In the genomic region with DNA sequence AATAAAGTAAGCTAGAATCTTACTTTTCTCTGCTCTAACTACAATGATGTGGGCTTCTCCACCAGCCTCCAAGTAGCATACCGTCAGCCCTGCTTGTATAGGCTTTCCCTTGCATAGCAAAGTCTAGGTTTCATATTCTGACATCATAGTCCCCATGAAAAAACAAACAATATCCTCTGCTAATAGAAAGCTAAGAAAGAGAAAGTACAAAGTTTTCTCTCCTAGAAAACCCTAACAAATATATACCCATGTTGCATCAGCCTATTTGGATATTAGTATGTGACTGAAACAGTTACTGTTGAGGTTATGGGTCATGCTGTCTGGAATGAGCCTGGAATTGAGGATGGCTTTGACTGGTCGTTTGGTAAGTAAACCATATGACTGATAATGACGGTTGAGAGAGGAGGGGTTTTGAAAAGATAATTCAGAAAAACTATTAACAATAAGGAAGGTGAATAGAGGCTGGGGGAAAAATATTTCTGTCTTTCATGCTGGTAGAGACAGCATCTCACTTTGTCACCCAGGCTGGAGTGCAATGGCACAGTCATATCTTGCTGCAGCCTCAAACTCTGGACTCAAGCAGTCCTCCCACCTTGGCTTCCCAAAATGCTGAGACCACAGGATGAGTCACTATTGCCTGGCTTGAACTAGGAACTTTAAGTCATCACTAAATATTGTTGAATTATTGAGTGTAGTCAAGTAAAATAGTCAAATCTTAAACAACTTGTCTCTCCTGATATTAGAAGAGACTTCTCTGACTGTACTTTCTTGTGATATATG, we compare ENCODE assay signal across 17 cellular contexts.
DNase-seq lines count a peak whose midpoint lies in the region; ATAC-seq and TF ChIP-seq lines count a peak whose summit lies in the region.
"Had no signal": no experiment of that assay in that cellular context is flagged by ENCODE, and none has a peak within 500 bp of the region (broad histone marks: within the 10 kb centered on the region; RNA-seq: fewer than 3 reads in every experiment).

No MANE protein-coding gene starts in this region.

- H3K4me3 Mint-ChIP-seq in activated CD8-positive, alpha-beta T cell treated with anti-CD3 and anti-CD28 coated beads for 36 hours = no peak overlapping the region
- H3K4me3 Mint-ChIP-seq: T-helper 1 cell treated with Interleukin-12 subunit alpha and Interleukin-12 subunit beta and Interleukin-4 antibody, amounts not matched to agents 30 μg/mL and 1 μg/mL, for 36 hours had no signal

- CTCF ChIA-PET in activated CD8-positive, alpha-beta T cell treated with anti-CD3 and anti-CD28 coated beads for 36 hours (lab: Charles Lee) = no interaction called here

- POLR2A ChIA-PET in activated CD8-positive, alpha-beta T cell treated with anti-CD3 and anti-CD28 coated beads for 36 hours (lab: Charles Lee) = no interaction called here

- peaks cover 1% of the 10 kb centered on the region for H3K9me3 Mint-ChIP-seq in activated CD8-positive, alpha-beta T cell treated with anti-CD3 and anti-CD28 coated beads for 36 hours
- H3K9me3 Mint-ChIP-seq: T-helper 1 cell treated with Interleukin-12 subunit alpha and Interleukin-12 subunit beta and Interleukin-4 antibody, amounts not matched to agents 30 μg/mL and 1 μg/mL, for 36 hours had no signal

- TF ChIP-seq CTCF in activated CD8-positive, alpha-beta T cell treated with anti-CD3 and anti-CD28 coated beads for 36 hours (IDR thresholded peaks at IDR 0.05) = no peak

- no peaks in the 10 kb centered on the region for H3K9me3 ChIP-seq in mesenchymal stem cell (ENCODE audit: control insufficient read depth, low read length)
- H3K9me3 ChIP-seq: ovary had no signal

- no peak overlapping the region for H2BK120ac ChIP-seq in mesenchymal stem cell (ENCODE audit: low read depth, low read length)

- intact Hi-C loops in left colon (cut with DNase I, micrococcal nuclease) = loop anchor here in 1 of 2 donors (10.0 kb wide), 1 partner anchor 1187 kb away; no protein-coding TSS in a partner anchor
- intact Hi-C loops in activated CD8-positive, alpha-beta T cell treated with anti-CD3 and anti-CD28 coated beads for 36 hours (cut with micrococcal nuclease) = no loop called here

- no peak overlapping the region for H3K9ac ChIP-seq in mesenchymal stem cell (ENCODE audit: low read length)

- H3K4me3 ChIP-seq in mesenchymal stem cell (ENCODE audit: insufficient read depth in 1 of 2, low read depth in 1 of 2, low read length in 2 of 2) = no peak overlapping the region
- H3K4me3 ChIP-seq: ovary had no signal

- no peak overlapping the region for H3K4ac ChIP-seq in mesenchymal stem cell (ENCODE audit: low read depth in 1 of 2, low read length in 2 of 2)

- H3K18ac ChIP-seq in mesenchymal stem cell (ENCODE audit: low read depth in 1 of 2, low read length in 2 of 2) = no peak overlapping the region

- no peaks in the 10 kb centered on the region for H3K4me1 ChIP-seq in mesenchymal stem cell (ENCODE audit: control insufficient read depth, insufficient read depth, low read depth, low read length)

- no peak overlapping the region for H4K8ac ChIP-seq in mesenchymal stem cell (ENCODE audit: low read length)

- no peak overlapping the region for H4K91ac ChIP-seq in mesenchymal stem cell (ENCODE audit: low read length)

- no peak overlapping the region for H3K27ac ChIP-seq in mesenchymal stem cell (ENCODE audit: low read length, poor library complexity, severe bottlenecking)
- H3K27ac ChIP-seq: ovary had no signal

- H3K4me1 Mint-ChIP-seq in activated CD8-positive, alpha-beta T cell treated with anti-CD3 and anti-CD28 coated beads for 36 hours (ENCODE audit: low read depth) = no peaks in the 10 kb centered on the region

- H2BK12ac ChIP-seq in mesenchymal stem cell (ENCODE audit: low read length in 2 of 2) = no peak overlapping the region

- DNase-seq in H4 (ENCODE audit: low spot score) (peak; percentile 45), MV-4-11 (lab: John Stamatoyannopoulos, UW) (peak; percentile 85), astrocyte of the hippocampus (ENCODE audit: low read depth, low spot score) (peak; percentile 48), mesenchymal stem cell (peak; percentile 65), left colon (no peak), RPMI8226 (no peak)
- no peak for DNase-seq in activated CD8-positive, alpha-beta T cell treated with anti-CD3 and anti-CD28 coated beads for 36 hours
- DNase-seq: activated CD8-positive, alpha-beta memory T cell treated with anti-CD3 and anti-CD28 coated beads, Interleukin-2, amount 50 U/mL, for 4 hours; activated effector memory CD4-positive, alpha-beta T cell treated with anti-CD3 and anti-CD28 coated beads, Interleukin-2, amount 50 U/mL, for 16 hours; amniotic stem cell; GF-D8; NCI-H1105 treated with DMSO at 0.1 percent for 48 hours; ovary; stimulated activated CD4-positive, alpha-beta T cell treated with anti-CD3 and anti-CD28 coated beads, Interleukin-2, amount 100 ng/mL, for 48 hours had no signal

- no peaks in the 10 kb centered on the region for H3K79me1 ChIP-seq in mesenchymal stem cell (replicated peaks; ENCODE audit: low read length, poor library complexity, severe bottlenecking)

- 52% methylated on average over 2 of the region's 3 CpGs for WGBS in mesenchymal stem cell

- no peak overlapping the region for H2BK5ac ChIP-seq in mesenchymal stem cell (ENCODE audit: low read depth, low read length, poor library complexity, severe bottlenecking)

- H3K14ac ChIP-seq in mesenchymal stem cell (ENCODE audit: low read length in 2 of 2) = no peak overlapping the region

- no peak overlapping the region for H3K23ac ChIP-seq in mesenchymal stem cell (ENCODE audit: low read length in 2 of 2)

- H3K27me3 Mint-ChIP-seq in activated CD8-positive, alpha-beta T cell treated with anti-CD3 and anti-CD28 coated beads for 36 hours = no peaks in the 10 kb centered on the region

- H3K36me3 ChIP-seq in mesenchymal stem cell (ENCODE audit: control insufficient read depth in 1 of 2, insufficient read depth in 2 of 2, low read depth in 1 of 2, low read length in 2 of 2) = no peaks in the 10 kb centered on the region
- H3K36me3 ChIP-seq: ovary had no signal

- H2AK5ac ChIP-seq in mesenchymal stem cell (ENCODE audit: low read length, severe bottlenecking) = no peak overlapping the region

- H3K27me3 ChIP-seq in mesenchymal stem cell (ENCODE audit: control insufficient read depth in 1 of 2, insufficient read depth in 1 of 2, low read length in 2 of 2) = no peaks in the 10 kb centered on the region
- H3K27me3 ChIP-seq: ovary had no signal

- H2AFZ ChIP-seq in mesenchymal stem cell (ENCODE audit: low read depth, low read length) = no peak overlapping the region

- no peak overlapping the region for H3K4me2 ChIP-seq in mesenchymal stem cell (ENCODE audit: low read length, poor library complexity, severe bottlenecking)

- no peak for ATAC-seq in left colon
- ATAC-seq in activated CD8-positive, alpha-beta T cell treated with anti-CD3 and anti-CD28 coated beads for 36 hours = no peak
- ATAC-seq: activated CD4-positive, CD25-positive, alpha-beta regulatory T cell treated with anti-CD3 and anti-CD28 coated beads, Interleukin-2, amount 50 U/mL, for 24 hours; HepG2 had no signal

- no peak overlapping the region for H3K27ac Mint-ChIP-seq in activated CD8-positive, alpha-beta T cell treated with anti-CD3 and anti-CD28 coated beads for 36 hours
- H3K27ac Mint-ChIP-seq: T-helper 1 cell treated with Interleukin-12 subunit alpha and Interleukin-12 subunit beta and Interleukin-4 antibody, amounts not matched to agents 30 μg/mL and 1 μg/mL, for 36 hours had no signal

- no peaks in the 10 kb centered on the region for H3K36me3 Mint-ChIP-seq in activated CD8-positive, alpha-beta T cell treated with anti-CD3 and anti-CD28 coated beads for 36 hours (ENCODE audit: low read depth)

- no peak overlapping the region for H2BK15ac ChIP-seq in mesenchymal stem cell (ENCODE audit: low read depth, poor library complexity, severe bottlenecking)

Comparison
In these comparisons a context has a peak if more than half of its experiments do, and no peak if none do; other contexts are left out.
1. DNase-seq: peak in H4 (single experiment), MV-4-11 (single experiment), astrocyte of the hippocampus (single experiment) and mesenchymal stem cell (single experiment); none in left colon (0 of 2), activated CD8-positive, alpha-beta T cell treated with anti-CD3 and anti-CD28 coated beads for 36 hours (single experiment) and RPMI8226 (single experiment).